ENCODE assay signal across 1 cellular context in genomic region chr5:53113947-53114346, GRCh38.
TF ChIP-seq lines count a peak whose summit lies in the region.

No MANE protein-coding gene starts in this region.

TF ChIP-seq in HepG2, 621 proteins besides CTCF, POLR2A, EP300 and RAD21:
- TF ChIP-seq SALL1 (CRISPR knock-in tag; IDR thresholded peaks at IDR 0.05): peak; percentile 33; the same call in 1 of the 2 replicates
- 0 out of 2 replicates have a peak, but pooled peaks have one; percentile 67 for TF ChIP-seq ZNF691 (CRISPR knock-in tag; IDR thresholded peaks at IDR 0.05; ENCODE audit: borderline replicate concordance, low read depth)
- no peak for TF ChIP-seq PPARG (CRISPR knock-in tag; conservative IDR thresholded peaks at IDR 0.05)
- TF ChIP-seq HNRNPUL1 (IDR thresholded peaks at IDR 0.05; ENCODE audit: low read depth, low read length): no peak
- TF ChIP-seq, protein P1, sequence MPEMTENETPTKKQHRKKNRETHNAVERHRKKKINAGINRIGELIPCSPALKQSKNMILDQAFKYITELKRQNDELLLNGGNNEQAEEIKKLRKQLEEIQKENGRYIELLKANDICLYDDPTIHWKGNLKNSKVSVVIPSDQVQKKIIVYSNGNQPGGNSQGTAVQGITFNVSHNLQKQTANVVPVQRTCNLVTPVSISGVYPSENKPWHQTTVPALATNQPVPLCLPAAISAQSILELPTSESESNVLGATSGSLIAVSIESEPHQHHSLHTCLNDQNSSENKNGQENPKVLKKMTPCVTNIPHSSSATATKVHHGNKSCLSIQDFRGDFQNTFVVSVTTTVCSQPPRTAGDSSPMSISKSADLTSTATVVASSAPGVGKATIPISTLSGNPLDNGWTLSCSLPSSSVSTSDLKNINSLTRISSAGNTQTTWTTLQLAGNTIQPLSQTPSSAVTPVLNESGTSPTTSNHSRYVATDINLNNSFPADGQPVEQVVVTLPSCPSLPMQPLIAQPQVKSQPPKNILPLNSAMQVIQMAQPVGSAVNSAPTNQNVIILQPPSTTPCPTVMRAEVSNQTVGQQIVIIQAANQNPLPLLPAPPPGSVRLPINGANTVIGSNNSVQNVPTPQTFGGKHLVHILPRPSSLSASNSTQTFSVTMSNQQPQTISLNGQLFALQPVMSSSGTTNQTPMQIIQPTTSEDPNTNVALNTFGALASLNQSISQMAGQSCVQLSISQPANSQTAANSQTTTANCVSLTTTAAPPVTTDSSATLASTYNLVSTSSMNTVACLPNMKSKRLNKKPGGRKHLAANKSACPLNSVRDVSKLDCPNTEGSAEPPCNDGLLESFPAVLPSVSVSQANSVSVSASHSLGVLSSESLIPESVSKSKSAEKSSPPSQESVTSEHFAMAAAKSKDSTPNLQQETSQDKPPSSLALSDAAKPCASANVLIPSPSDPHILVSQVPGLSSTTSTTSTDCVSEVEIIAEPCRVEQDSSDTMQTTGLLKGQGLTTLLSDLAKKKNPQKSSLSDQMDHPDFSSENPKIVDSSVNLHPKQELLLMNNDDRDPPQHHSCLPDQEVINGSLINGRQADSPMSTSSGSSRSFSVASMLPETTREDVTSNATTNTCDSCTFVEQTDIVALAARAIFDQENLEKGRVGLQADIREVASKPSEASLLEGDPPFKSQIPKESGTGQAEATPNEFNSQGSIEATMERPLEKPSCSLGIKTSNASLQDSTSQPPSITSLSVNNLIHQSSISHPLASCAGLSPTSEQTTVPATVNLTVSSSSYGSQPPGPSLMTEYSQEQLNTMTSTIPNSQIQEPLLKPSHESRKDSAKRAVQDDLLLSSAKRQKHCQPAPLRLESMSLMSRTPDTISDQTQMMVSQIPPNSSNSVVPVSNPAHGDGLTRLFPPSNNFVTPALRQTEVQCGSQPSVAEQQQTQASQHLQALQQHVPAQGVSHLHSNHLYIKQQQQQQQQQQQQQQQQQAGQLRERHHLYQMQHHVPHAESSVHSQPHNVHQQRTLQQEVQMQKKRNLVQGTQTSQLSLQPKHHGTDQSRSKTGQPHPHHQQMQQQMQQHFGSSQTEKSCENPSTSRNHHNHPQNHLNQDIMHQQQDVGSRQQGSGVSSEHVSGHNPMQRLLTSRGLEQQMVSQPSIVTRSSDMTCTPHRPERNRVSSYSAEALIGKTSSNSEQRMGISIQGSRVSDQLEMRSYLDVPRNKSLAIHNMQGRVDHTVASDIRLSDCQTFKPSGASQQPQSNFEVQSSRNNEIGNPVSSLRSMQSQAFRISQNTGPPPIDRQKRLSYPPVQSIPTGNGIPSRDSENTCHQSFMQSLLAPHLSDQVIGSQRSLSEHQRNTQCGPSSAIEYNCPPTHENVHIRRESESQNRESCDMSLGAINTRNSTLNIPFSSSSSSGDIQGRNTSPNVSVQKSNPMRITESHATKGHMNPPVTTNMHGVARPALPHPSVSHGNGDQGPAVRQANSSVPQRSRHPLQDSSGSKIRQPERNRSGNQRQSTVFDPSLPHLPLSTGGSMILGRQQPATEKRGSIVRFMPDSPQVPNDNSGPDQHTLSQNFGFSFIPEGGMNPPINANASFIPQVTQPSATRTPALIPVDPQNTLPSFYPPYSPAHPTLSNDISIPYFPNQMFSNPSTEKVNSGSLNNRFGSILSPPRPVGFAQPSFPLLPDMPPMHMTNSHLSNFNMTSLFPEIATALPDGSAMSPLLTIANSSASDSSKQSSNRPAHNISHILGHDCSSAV (CRISPR knock-in tag; IDR thresholded peaks at IDR 0.05; ENCODE audit: borderline replicate concordance): no peak
- TF ChIP-seq ZNF263 (CRISPR knock-in tag; IDR thresholded peaks at IDR 0.05): peak; percentile 75
- TF ChIP-seq LBX2 (CRISPR knock-in tag; IDR thresholded peaks at IDR 0.05; ENCODE audit: borderline replicate concordance): no peak
- TF ChIP-seq ZNF687 (CRISPR knock-in tag; IDR thresholded peaks at IDR 0.05): peak; percentile 50
- TF ChIP-seq CBX1 (IDR thresholded peaks at IDR 0.05; ENCODE audit: low read depth): no peak
- TF ChIP-seq HNF4A (CRISPR knock-in tag; IDR thresholded peaks at IDR 0.05): peak; percentile 23; the same call in 1 of the 2 replicates
